In the genomic region with DNA sequence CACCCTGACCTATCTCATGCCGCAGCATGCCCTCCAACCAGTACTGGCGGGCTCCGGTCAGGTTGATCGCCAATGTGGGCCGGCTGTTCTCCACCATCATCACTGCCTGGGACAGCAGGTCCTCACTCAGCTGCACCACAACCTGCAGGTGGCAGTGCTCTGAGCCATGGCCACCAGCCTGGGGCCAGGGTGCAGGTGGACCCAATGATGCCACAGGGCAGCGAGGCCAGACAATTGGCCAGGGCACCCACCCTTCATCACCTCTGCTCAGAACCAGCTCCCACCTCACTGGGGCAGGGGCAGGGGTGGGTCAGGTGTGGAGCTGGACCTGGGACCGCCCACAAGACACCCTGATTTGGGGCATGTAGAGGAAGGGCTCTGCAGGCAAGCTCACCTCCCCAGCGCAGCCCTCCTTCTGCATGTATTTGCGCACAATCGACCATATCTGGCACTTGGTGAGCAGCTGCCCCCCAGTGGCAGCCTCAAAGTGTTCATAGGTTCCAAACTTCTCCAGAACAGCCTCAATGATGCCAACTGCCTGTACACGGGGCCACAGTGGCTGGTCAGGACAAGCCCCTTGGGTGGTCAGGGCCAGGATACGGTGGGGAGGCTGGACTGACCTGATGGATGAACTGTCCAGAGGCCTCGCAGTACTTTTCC, we compare ENCODE assay signal across 12 cellular contexts. TPM values are rescaled to one million over a fixed set of nuclear protein-coding genes. Genes with fewer than 3 reads are reported as not detected.
DNase-seq lines count a peak whose midpoint lies in the region; TF ChIP-seq lines count a peak whose summit lies in the region.
"Had no signal": no experiment of that assay in that cellular context is flagged by ENCODE, and none has a peak within 500 bp of the region (broad histone marks: within the 10 kb centered on the region; RNA-seq: fewer than 3 reads in every experiment).

No MANE protein-coding gene starts in this region.

- no peak overlapping the region for H3K9ac ChIP-seq in fibroblast of lung (ENCODE audit: insufficient read depth, low read length)

- peaks cover 15% of the 10 kb centered on the region for H3K4me1 ChIP-seq in fibroblast of lung (ENCODE audit: control insufficient read depth, extremely low read depth, insufficient read depth, low read length)

- H3K4me3 ChIP-seq in GM12875 (ENCODE audit: low read depth, low read length) (no peak overlapping the region), fibroblast of lung (replicated peaks in 1 of 4; ENCODE audit: control extremely low read depth in 1 of 4, insufficient read depth in 1 of 4, low read depth in 3 of 4, low read length in 4 of 4) (no peak overlapping the region)

- H3K27ac ChIP-seq in RWPE1 (peak overlapping the region; percentile 98), fibroblast of lung (ENCODE audit: insufficient read depth, low read length) (no peak overlapping the region)

- no peaks in the 10 kb centered on the region for H3K27me3 ChIP-seq in fibroblast of lung (ENCODE audit: control insufficient read depth, insufficient read depth, low read length)
- H3K27me3 ChIP-seq: dorsolateral prefrontal cortex had no signal

- DNase-seq in DMS53 (lab: John Stamatoyannopoulos, UW) (peak; percentile 40), DMS53 treated with DMSO at 0.1 percent for 48 hours (lab: John Stamatoyannopoulos, UW; ENCODE audit: unreplicated experiment) (no peak), RWPE1 (ENCODE audit: low spot score) (no peak), fibroblast of lung (ENCODE audit: low read depth in 2 of 2) (no peak), RPMI8226 (no peak)
- DNase-seq in stimulated activated CD4-positive, alpha-beta T cell treated with anti-CD3 and anti-CD28 coated beads, Interleukin-15, amount 100 ng/mL, for 24 hours = no peak
- no peak for DNase-seq in stimulated activated CD4-positive, alpha-beta T cell treated with anti-CD3 and anti-CD28 coated beads, Interleukin-1b, Interleukin-23, amount 100 ng/mL, for 48 hours
- DNase-seq: activated CD4-positive, alpha-beta T cell treated with anti-CD3 and anti-CD28 coated beads, Interleukin-2, amount 50 U/mL, for 4 hours; dorsolateral prefrontal cortex; GF-D8; NCI-H146 had no signal

- no peak overlapping the region for H2AFZ ChIP-seq in fibroblast of lung (ENCODE audit: low read length)

- no peak overlapping the region for H3K4me2 ChIP-seq in fibroblast of lung (ENCODE audit: extremely low read depth, insufficient read depth, low read length)

- peaks cover 10% of the 10 kb centered on the region for H3K36me3 ChIP-seq in fibroblast of lung (ENCODE audit: control insufficient read depth, insufficient read depth, low read length)

- CTCF ChIA-PET in RWPE1 (lab: Yijun Ruan, JAX) = interaction anchor here (0.8 to 1.3 kb wide), 2 partner anchors 16 to 18 kb away, joined by 3 to 4 read pairs; no protein-coding TSS in a partner anchor

- H3K79me2 ChIP-seq in fibroblast of lung (ENCODE audit: control insufficient read depth, insufficient read depth, low read length) = peaks cover 9% of the 10 kb centered on the region

- POLR2A ChIA-PET in RWPE1 (lab: Yijun Ruan, JAX; ENCODE audit: low non-redundant PET) = no interaction called here

- TF ChIP-seq CTCF in GM12875 (IDR thresholded peaks at IDR 0.05; ENCODE audit: borderline replicate concordance, insufficient read depth, low read depth, low read length) = peak; percentile 21; the same call in 1 of the 2 replicates
- TF ChIP-seq CTCF in RWPE1 (conservative IDR thresholded peaks at IDR 0.05; ENCODE audit: low read depth) = peak; percentile 21; the same call in 1 of the 2 replicates
- peak; percentile 3 to 10 for TF ChIP-seq CTCF in fibroblast of lung (conservative IDR thresholded peaks at IDR 0.05 in 1 of 2, IDR thresholded peaks at IDR 0.05 in 1 of 2; ENCODE audit: low read depth in 1 of 2, low read length in 2 of 2)

- no peaks in the 10 kb centered on the region for H4K20me1 ChIP-seq in fibroblast of lung (ENCODE audit: control insufficient read depth, extremely low read depth, insufficient read depth, low read length)

- no peaks in the 10 kb centered on the region for H3K9me3 ChIP-seq in fibroblast of lung (ENCODE audit: control insufficient read depth, insufficient read depth, low read depth, low read length)

RNA-seq across cellular contexts. Expression of a gene that starts 4.2 kb away (rescaled TPM):
- 21.8 and 28.4 TPM in 2 replicates for total RNA-seq in fibroblast of lung
- polyA plus RNA-seq in fibroblast of lung = 12.7 and 16.6 TPM in 2 replicates
- polyA plus RNA-seq in fibroblast of lung (2012) = 11.6 and 14.2 TPM in 2 replicates
- 13.9 and 16.7 TPM in 2 replicates for polyA minus RNA-seq in fibroblast of lung (ENCODE audit: low replicate concordance)

RNA-seq across cellular contexts. Expression of a gene that starts 9.2 kb away (rescaled TPM):
- total RNA-seq in fibroblast of lung = 12.8 and 23.3 TPM in 2 replicates
- polyA plus RNA-seq in fibroblast of lung = 6.2 and 8.0 TPM in 2 replicates
- polyA plus RNA-seq in fibroblast of lung (2012) = 12.9 and 15.1 TPM in 2 replicates
- polyA minus RNA-seq in fibroblast of lung (ENCODE audit: low replicate concordance) = 0.82 and 14.4 TPM in 2 replicates

RNA-seq across cellular contexts. Expression of a gene that starts 10.4 kb away (rescaled TPM):
- 0.26 and 0.33 TPM in 2 replicates for total RNA-seq in fibroblast of lung
- 0.09 TPM in 1 of 2 replicates, not detected in the other for polyA plus RNA-seq in fibroblast of lung
- polyA plus RNA-seq in fibroblast of lung (2012) = 0.28 and 0.30 TPM in 2 replicates
- polyA minus RNA-seq in fibroblast of lung (ENCODE audit: low replicate concordance) = not detected in 2 replicates

RNA-seq across cellular contexts. Expression of a gene that starts 12.4 kb away (rescaled TPM):
- total RNA-seq in fibroblast of lung = 42.4 and 48.3 TPM in 2 replicates
- 59.9 and 70.4 TPM in 2 replicates for polyA plus RNA-seq in fibroblast of lung
- 37.3 and 52.9 TPM in 2 replicates for polyA plus RNA-seq in fibroblast of lung (2012)
- 126 and 164 TPM in 2 replicates for polyA minus RNA-seq in fibroblast of lung (ENCODE audit: low replicate concordance)

RNA-seq across cellular contexts. Expression of a gene that starts 15.0 kb away (rescaled TPM):
- total RNA-seq in fibroblast of lung = 25.8 and 31.3 TPM in 2 replicates
- polyA plus RNA-seq in fibroblast of lung = 1.9 and 6.4 TPM in 2 replicates
- 1.8 and 8.8 TPM in 2 replicates for polyA plus RNA-seq in fibroblast of lung (2012)
- 0.55 TPM in 1 of 2 replicates, not detected in the other for polyA minus RNA-seq in fibroblast of lung (ENCODE audit: low replicate concordance)
